1 cellular context compared by ENCODE assay signal in genomic region chr2:99891358-99891757, GRCh38.
TF ChIP-seq lines count a peak whose summit lies in the region.

No MANE protein-coding gene starts in this region.

TF ChIP-seq in GM23338, 12 proteins besides CTCF, POLR2A, EP300 and RAD21 (continued from another document):
- TF ChIP-seq JUNB (IDR thresholded peaks at IDR 0.05; ENCODE audit: unreplicated experiment): no peak
- no peak for TF ChIP-seq ETS1 (IDR thresholded peaks at IDR 0.05)
- no peak for TF ChIP-seq NANOG (IDR thresholded peaks at IDR 0.05; ENCODE audit: borderline replicate concordance)
- no peak for TF ChIP-seq POLR2AphosphoS5 (IDR thresholded peaks at IDR 0.05; ENCODE audit: low read depth)
- TF ChIP-seq ZNF462 (CRISPR knock-in tag; IDR thresholded peaks at IDR 0.05): no peak
- no peak for TF ChIP-seq STAT1 (IDR thresholded peaks at IDR 0.05; ENCODE audit: unreplicated experiment)
